10 cellular contexts compared by ENCODE assay signal in the genomic region with DNA sequence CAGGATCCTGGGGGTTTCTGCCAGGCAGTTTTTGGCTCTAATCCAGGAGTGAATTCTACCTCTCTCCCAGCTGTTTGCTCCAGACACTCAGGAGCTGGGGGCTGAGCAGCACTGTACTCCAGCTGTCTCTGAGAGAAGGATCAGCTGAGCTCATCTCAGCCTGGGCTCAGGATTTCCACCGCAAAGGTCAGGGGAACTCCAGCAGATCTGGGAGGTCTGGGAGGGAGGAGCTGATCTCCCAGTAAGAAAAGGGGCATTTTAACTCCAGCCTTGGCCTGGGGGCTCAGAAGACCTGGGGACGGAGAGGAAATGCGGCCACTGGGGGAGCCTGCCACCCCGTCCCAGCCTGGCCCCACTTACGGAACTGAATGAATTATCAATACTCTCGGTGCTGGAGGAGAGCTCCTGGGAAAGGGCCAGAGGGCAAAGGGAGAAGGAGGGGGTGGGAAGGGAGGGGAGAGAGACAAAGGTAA. TPM values are rescaled to one million over a fixed set of nuclear protein-coding genes. Genes with fewer than 3 reads are reported as not detected.
DNase-seq lines count a peak whose midpoint lies in the region; ATAC-seq and TF ChIP-seq lines count a peak whose summit lies in the region.
"Had no signal": no experiment of that assay in that cellular context is flagged by ENCODE, and none has a peak within 500 bp of the region (broad histone marks: within the 10 kb centered on the region; RNA-seq: fewer than 3 reads in every experiment).

No MANE protein-coding gene starts in this region.

- no peak overlapping the region for H3K4me3 Mint-ChIP-seq in activated T-cell treated with anti-CD3 and anti-CD28 coated beads, Interleukin-2, amount 50 U/mL, for 72 hours

- no peak overlapping the region for H3K4me2 ChIP-seq in GM23248 (ENCODE audit: unreplicated experiment)

- no peak for TF ChIP-seq POLR2A in transverse colon (IDR thresholded peaks at IDR 0.05)

- H3K27ac Mint-ChIP-seq in activated T-cell treated with anti-CD3 and anti-CD28 coated beads, Interleukin-2, amount 50 U/mL, for 72 hours: peak overlapping the region; percentile 14

- peaks cover 12 to 23% of the 10 kb centered on the region in 2 donors for H3K36me3 Mint-ChIP-seq in activated T-cell treated with anti-CD3 and anti-CD28 coated beads, Interleukin-2, amount 50 U/mL, for 72 hours (ENCODE audit: insufficient read depth in 2 of 2)

- no peak overlapping the region for H2AFZ ChIP-seq in GM23248

- peaks cover 10% of the 10 kb centered on the region; the same call in 1 of the 2 replicates for H4K20me1 ChIP-seq in GM23248 (ENCODE audit: insufficient read depth)

- H3F3A ChIP-seq in GM23248 (ENCODE audit: insufficient read depth): peaks cover 49% of the 10 kb centered on the region

- no peak for ATAC-seq in activated T-cell treated with anti-CD3 and anti-CD28 coated beads, Interleukin-2, amount 50 U/mL, for 72 hours (replicated peaks in 1 of 2)
- ATAC-seq in lung (ENCODE audit: insufficient read depth, low FRiP score) (no peak), HG03469 (IDR thresholded peaks at IDR 0.05; ENCODE audit: unreplicated experiment) (no peak)

- peak overlapping the region; percentile 13 to 49 for H3K27ac ChIP-seq in lung (ENCODE audit: low read depth in 1 of 2, low read length in 1 of 2)
- H3K27ac ChIP-seq in transverse colon: peak overlapping the region; percentile 70 to 82 (median 78)
- H3K27ac ChIP-seq in GM23248: no peak overlapping the region

- no peak overlapping the region for H3K4me3 ChIP-seq in lung
- no peak overlapping the region for H3K4me3 ChIP-seq in transverse colon
- no peak overlapping the region for H3K4me3 ChIP-seq in GM23248
- H3K4me3 ChIP-seq: adrenal gland had no signal

- 76 to 91% methylated on average over 6 of the region's 6 CpGs for WGBS in lung, 2 donors
- 64% methylated on average over 6 of the region's 6 CpGs; no CpG with 5 or more reads in 1 of the 2 donors for WGBS in transverse colon (ENCODE audit: low coverage in 1 of 2), 2 donors
- WGBS in GM23248 (ENCODE audit: low coverage in 1 of 2, low lambda C conversion rate in 2 of 2, missing lambda C conversion rate in 2 of 2), 2 experiments: 73 to 81% methylated on average over 6 of the region's 6 CpGs

- DNase-seq in activated T-cell treated with anti-CD3 and anti-CD28 coated beads, Interleukin-2, amount 50 U/mL, for 72 hours: no peak
- DNase-seq in activated T-cell treated with anti-CD3 and anti-CD28 coated beads for 4 hours (no peak), ecto neural progenitor cell (ENCODE audit: low spot score) (peak; percentile 82), lung (ENCODE audit: low spot score) (no peak), transverse colon (no peak), GM23248 (no peak), DMS79 (lab: John Stamatoyannopoulos, UW) (no peak)
- DNase-seq: NCI-H1417 had no signal

- H3K9me3 ChIP-seq in lung (ENCODE audit: control insufficient read depth in 2 of 2, insufficient read depth in 1 of 2, low read length in 1 of 2) (no peaks in the 10 kb centered on the region), transverse colon (no peaks in the 10 kb centered on the region), GM23248 (ENCODE audit: low read depth) (no peaks in the 10 kb centered on the region)
- H3K9me3 ChIP-seq: adrenal gland had no signal

- intact Hi-C loops in transverse colon (cut with DNase I; ENCODE audit: low total_unique reads): no loop called here

- in situ Hi-C loops in transverse colon (cut with MboI; ENCODE audit: low pct_ligation_motif_present in 1 of 4, low pct_unique_long_range_greater_than_20kb in 1 of 4, low sequenced_read_pairs in 3 of 4) (loop anchor here in 1 of 4 donors (10.0 kb wide), 1 partner anchor 85 kb away; a partner anchor contains a TSS), GM23248 (cut with MboI) (no loop called here)

- no peaks in the 10 kb centered on the region for H3K9me2 ChIP-seq in GM23248 (ENCODE audit: insufficient read depth)

- no peak for TF ChIP-seq CTCF in lung (IDR thresholded peaks at IDR 0.05; ENCODE audit: control extremely low read depth, extremely low read depth)
- TF ChIP-seq CTCF in transverse colon (IDR thresholded peaks at IDR 0.05): no peak

- H3K4me1 ChIP-seq in lung (ENCODE audit: control insufficient read depth in 2 of 2, insufficient read depth in 2 of 2, low read length in 2 of 2): peaks cover 8 to 33% of the 10 kb centered on the region in 2 donors
- peaks cover 7 to 48% (median 36%) of the 10 kb centered on the region in 4 donors for H3K4me1 ChIP-seq in transverse colon
- H3K4me1 ChIP-seq in GM23248 (ENCODE audit: insufficient read depth): peaks cover 43% of the 10 kb centered on the region

- H3K79me2 ChIP-seq in GM23248 (ENCODE audit: insufficient read depth): peaks cover 60% of the 10 kb centered on the region

- H3K27me3 Mint-ChIP-seq in activated T-cell treated with anti-CD3 and anti-CD28 coated beads, Interleukin-2, amount 50 U/mL, for 72 hours (ENCODE audit: low read depth): no peaks in the 10 kb centered on the region

- H3K9me3 Mint-ChIP-seq in activated T-cell treated with anti-CD3 and anti-CD28 coated beads, Interleukin-2, amount 50 U/mL, for 72 hours: no peaks in the 10 kb centered on the region

- H3K36me3 ChIP-seq in lung (ENCODE audit: control insufficient read depth in 2 of 2, insufficient read depth in 2 of 2, low read length in 2 of 2) (peaks cover 28 to 53% of the 10 kb centered on the region in 2 donors), transverse colon (peaks cover 0 to 43% (median 16%) of the 10 kb centered on the region in 4 donors), GM23248 (ENCODE audit: low read depth) (peaks cover 35% of the 10 kb centered on the region)

- H3K4me1 Mint-ChIP-seq in activated T-cell treated with anti-CD3 and anti-CD28 coated beads, Interleukin-2, amount 50 U/mL, for 72 hours (ENCODE audit: low read depth): peaks cover 41% of the 10 kb centered on the region

- no peaks in the 10 kb centered on the region for H3K27me3 ChIP-seq in lung (ENCODE audit: control insufficient read depth, insufficient read depth)
- H3K27me3 ChIP-seq in transverse colon: no peaks in the 10 kb centered on the region
- no peaks in the 10 kb centered on the region for H3K27me3 ChIP-seq in GM23248 (replicated peaks; ENCODE audit: insufficient read depth)
- H3K27me3 ChIP-seq: adrenal gland had no signal

- no peak for TF ChIP-seq EP300 in transverse colon (IDR thresholded peaks at IDR 0.05; ENCODE audit: low read depth)

- no peak overlapping the region for H3K9ac ChIP-seq in GM23248

RNA-seq across cellular contexts. Expression of a gene that starts 17.3 kb away (rescaled TPM):
- 10 to 100 TPM; 64.8 to 71.4 TPM for total RNA-seq in activated T-cell treated with anti-CD3 and anti-CD28 coated beads, Interleukin-2, amount 50 U/mL, for 72 hours
- 10 to 100 TPM; 48.3 to 65.2 TPM for total RNA-seq in lung
- polyA plus RNA-seq in lung: 10 to 100 TPM; 25.0 to 42.3 TPM
- total RNA-seq in transverse colon: 10 to 100 TPM; 68.0 to 95.9 (median 79.8) TPM
- total RNA-seq in GM23248 (2014; rRNA removed; shearing (Covaris generic)): 51.7 and 65.9 TPM in 2 replicates
- polyA plus RNA-seq in GM23248 (2016; fragmentation: Nextera tagmentation; extraction: Ambion mirVana): 47.5 and 50.2 TPM in 2 replicates

RNA-seq across cellular contexts. Expression of a gene that starts 27.8 kb away (rescaled TPM):
- 10 to 100 TPM; 39.9 to 40.3 TPM for total RNA-seq in activated T-cell treated with anti-CD3 and anti-CD28 coated beads, Interleukin-2, amount 50 U/mL, for 72 hours
- 10 to 100 TPM; 14.0 to 31.2 TPM for total RNA-seq in lung
- 10 to 100 TPM in 1 of 2 donors, 1 to 10 TPM in 1; 9.6 to 13.7 TPM for polyA plus RNA-seq in lung
- total RNA-seq in transverse colon: 10 to 100 TPM; 24.5 to 41.9 (median 31.5) TPM
- total RNA-seq in GM23248 (2014; rRNA removed; shearing (Covaris generic)): 16.9 and 21.5 TPM in 2 replicates
- 3.0 and 3.6 TPM in 2 replicates for polyA plus RNA-seq in GM23248 (2016; fragmentation: Nextera tagmentation; extraction: Ambion mirVana)

RNA-seq across cellular contexts. Expression of a gene that starts 37.2 kb away (rescaled TPM):
- total RNA-seq in activated T-cell treated with anti-CD3 and anti-CD28 coated beads, Interleukin-2, amount 50 U/mL, for 72 hours: 10 to 100 TPM; 67.6 to 95.4 TPM
- total RNA-seq in lung (10 to 100 TPM; 40.2 to 40.3 TPM), transverse colon (10 to 100 TPM; 17.7 to 61.0 (median 35.4) TPM)
- polyA plus RNA-seq in lung (10 to 100 TPM; 16.6 to 29.0 TPM), GM23248 (2016; fragmentation: Nextera tagmentation; extraction: Ambion mirVana) (11.0 and 11.3 TPM in 2 replicates)
- 14.4 and 20.0 TPM in 2 replicates for total RNA-seq in GM23248 (2014; rRNA removed; shearing (Covaris generic))

RNA-seq across cellular contexts. Expression of a gene that starts 55.4 kb away (rescaled TPM):
- total RNA-seq in activated T-cell treated with anti-CD3 and anti-CD28 coated beads, Interleukin-2, amount 50 U/mL, for 72 hours: 100 to 1,000 TPM; 168 to 205 TPM
- total RNA-seq in lung: 100 to 1,000 TPM in 1 of 2 donors, 10 to 100 TPM in 1; 96.9 to 147 TPM
- 100 to 1,000 TPM; 209 to 212 TPM for polyA plus RNA-seq in lung
- 100 to 1,000 TPM in 1 of 4 donors, 10 to 100 TPM in 3; 41.9 to 111 (median 79.5) TPM for total RNA-seq in transverse colon
- 130 and 164 TPM in 2 replicates for total RNA-seq in GM23248 (2014; rRNA removed; shearing (Covaris generic))
- 166 and 175 TPM in 2 replicates for polyA plus RNA-seq in GM23248 (2016; fragmentation: Nextera tagmentation; extraction: Ambion mirVana)
